In the genomic region with DNA sequence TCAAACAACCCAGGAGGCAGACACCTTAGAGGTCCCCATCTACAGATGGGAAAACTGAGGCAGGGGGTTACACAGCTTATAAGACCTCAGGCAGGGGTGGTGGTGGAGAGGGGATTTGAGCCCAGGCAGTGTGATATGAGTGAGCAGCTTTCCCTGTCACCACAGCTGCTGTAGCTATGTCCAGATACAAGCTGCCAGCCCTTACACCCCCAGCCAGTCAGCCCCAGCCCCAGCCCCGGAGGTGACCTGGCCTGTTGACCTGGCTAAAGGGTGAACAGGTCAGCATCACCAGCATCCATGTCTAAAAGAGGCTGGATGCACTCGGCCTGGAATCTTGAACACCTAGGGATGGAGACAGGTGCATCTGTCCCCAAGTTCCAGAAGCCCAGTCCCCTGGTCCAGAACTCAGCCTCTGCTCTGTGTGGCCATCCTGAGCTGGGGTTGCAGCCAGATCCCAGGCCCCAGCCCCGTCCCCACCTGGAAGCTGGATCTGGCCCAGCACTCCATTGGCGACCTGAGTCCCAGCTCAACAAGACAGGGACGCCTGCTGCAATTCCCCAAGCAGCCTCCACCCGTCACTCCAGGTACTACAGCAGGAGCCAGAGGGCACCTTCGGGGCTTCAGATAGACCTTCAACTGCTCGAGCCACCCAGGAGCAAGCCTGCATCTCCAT, we compare ENCODE assay signal across 1 cellular context.
TF ChIP-seq lines count a peak whose summit lies in the region.

No MANE protein-coding gene starts in this region.

TF ChIP-seq in GM23338, 12 proteins besides CTCF, POLR2A, EP300 and RAD21 (continued from another document):
- TF ChIP-seq, protein P1, sequence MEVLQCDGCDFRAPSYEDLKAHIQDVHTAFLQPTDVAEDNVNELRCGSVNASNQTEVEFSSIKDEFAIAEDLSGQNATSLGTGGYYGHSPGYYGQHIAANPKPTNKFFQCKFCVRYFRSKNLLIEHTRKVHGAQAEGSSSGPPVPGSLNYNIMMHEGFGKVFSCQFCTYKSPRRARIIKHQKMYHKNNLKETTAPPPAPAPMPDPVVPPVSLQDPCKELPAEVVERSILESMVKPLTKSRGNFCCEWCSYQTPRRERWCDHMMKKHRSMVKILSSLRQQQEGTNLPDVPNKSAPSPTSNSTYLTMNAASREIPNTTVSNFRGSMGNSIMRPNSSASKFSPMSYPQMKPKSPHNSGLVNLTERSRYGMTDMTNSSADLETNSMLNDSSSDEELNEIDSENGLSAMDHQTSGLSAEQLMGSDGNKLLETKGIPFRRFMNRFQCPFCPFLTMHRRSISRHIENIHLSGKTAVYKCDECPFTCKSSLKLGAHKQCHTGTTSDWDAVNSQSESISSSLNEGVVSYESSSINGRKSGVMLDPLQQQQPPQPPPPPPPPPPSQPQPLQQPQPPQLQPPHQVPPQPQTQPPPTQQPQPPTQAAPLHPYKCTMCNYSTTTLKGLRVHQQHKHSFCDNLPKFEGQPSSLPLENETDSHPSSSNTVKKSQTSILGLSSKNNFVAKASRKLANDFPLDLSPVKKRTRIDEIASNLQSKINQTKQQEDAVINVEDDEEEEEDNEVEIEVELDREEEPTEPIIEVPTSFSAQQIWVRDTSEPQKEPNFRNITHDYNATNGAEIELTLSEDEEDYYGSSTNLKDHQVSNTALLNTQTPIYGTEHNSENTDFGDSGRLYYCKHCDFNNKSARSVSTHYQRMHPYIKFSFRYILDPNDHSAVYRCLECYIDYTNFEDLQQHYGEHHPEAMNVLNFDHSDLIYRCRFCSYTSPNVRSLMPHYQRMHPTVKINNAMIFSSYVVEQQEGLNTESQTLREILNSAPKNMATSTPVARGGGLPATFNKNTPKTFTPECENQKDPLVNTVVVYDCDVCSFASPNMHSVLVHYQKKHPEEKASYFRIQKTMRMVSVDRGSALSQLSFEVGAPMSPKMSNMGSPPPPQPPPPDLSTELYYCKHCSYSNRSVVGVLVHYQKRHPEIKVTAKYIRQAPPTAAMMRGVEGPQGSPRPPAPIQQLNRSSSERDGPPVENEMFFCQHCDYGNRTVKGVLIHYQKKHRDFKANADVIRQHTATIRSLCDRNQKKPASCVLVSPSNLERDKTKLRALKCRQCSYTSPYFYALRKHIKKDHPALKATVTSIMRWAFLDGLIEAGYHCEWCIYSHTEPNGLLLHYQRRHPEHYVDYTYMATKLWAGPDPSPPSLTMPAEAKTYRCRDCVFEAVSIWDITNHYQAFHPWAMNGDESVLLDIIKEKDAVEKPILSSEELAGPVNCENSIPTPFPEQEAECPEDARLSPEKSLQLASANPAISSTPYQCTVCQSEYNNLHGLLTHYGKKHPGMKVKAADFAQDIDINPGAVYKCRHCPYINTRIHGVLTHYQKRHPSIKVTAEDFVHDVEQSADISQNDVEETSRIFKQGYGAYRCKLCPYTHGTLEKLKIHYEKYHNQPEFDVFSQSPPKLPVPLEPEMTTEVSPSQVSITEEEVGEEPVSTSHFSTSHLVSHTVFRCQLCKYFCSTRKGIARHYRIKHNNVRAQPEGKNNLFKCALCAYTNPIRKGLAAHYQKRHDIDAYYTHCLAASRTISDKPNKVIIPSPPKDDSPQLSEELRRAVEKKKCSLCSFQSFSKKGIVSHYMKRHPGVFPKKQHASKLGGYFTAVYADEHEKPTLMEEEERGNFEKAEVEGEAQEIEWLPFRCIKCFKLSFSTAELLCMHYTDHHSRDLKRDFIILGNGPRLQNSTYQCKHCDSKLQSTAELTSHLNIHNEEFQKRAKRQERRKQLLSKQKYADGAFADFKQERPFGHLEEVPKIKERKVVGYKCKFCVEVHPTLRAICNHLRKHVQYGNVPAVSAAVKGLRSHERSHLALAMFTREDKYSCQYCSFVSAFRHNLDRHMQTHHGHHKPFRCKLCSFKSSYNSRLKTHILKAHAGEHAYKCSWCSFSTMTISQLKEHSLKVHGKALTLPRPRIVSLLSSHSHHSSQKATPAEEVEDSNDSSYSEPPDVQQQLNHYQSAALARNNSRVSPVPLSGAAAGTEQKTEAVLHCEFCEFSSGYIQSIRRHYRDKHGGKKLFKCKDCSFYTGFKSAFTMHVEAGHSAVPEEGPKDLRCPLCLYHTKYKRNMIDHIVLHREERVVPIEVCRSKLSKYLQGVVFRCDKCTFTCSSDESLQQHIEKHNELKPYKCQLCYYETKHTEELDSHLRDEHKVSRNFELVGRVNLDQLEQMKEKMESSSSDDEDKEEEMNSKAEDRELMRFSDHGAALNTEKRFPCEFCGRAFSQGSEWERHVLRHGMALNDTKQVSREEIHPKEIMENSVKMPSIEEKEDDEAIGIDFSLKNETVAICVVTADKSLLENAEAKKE (CRISPR knock-in tag; IDR thresholded peaks at IDR 0.05) = no peak
- TF ChIP-seq, protein P2, sequence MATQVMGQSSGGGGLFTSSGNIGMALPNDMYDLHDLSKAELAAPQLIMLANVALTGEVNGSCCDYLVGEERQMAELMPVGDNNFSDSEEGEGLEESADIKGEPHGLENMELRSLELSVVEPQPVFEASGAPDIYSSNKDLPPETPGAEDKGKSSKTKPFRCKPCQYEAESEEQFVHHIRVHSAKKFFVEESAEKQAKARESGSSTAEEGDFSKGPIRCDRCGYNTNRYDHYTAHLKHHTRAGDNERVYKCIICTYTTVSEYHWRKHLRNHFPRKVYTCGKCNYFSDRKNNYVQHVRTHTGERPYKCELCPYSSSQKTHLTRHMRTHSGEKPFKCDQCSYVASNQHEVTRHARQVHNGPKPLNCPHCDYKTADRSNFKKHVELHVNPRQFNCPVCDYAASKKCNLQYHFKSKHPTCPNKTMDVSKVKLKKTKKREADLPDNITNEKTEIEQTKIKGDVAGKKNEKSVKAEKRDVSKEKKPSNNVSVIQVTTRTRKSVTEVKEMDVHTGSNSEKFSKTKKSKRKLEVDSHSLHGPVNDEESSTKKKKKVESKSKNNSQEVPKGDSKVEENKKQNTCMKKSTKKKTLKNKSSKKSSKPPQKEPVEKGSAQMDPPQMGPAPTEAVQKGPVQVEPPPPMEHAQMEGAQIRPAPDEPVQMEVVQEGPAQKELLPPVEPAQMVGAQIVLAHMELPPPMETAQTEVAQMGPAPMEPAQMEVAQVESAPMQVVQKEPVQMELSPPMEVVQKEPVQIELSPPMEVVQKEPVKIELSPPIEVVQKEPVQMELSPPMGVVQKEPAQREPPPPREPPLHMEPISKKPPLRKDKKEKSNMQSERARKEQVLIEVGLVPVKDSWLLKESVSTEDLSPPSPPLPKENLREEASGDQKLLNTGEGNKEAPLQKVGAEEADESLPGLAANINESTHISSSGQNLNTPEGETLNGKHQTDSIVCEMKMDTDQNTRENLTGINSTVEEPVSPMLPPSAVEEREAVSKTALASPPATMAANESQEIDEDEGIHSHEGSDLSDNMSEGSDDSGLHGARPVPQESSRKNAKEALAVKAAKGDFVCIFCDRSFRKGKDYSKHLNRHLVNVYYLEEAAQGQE (IDR thresholded peaks at IDR 0.05; ENCODE audit: unreplicated experiment) = no peak
- no peak for TF ChIP-seq EZH2phosphoT487 (IDR thresholded peaks at IDR 0.05; ENCODE audit: unreplicated experiment)
- TF ChIP-seq EZH2 (IDR thresholded peaks at IDR 0.05; ENCODE audit: low read depth, unreplicated experiment) = no peak
- no peak for TF ChIP-seq CREB1 (CRISPR knock-in tag; IDR thresholded peaks at IDR 0.05; ENCODE audit: low read depth)
- no peak for TF ChIP-seq JUNB (IDR thresholded peaks at IDR 0.05; ENCODE audit: unreplicated experiment)
- TF ChIP-seq NANOG (IDR thresholded peaks at IDR 0.05; ENCODE audit: borderline replicate concordance) = no peak
- no peak for TF ChIP-seq POLR2AphosphoS5 (IDR thresholded peaks at IDR 0.05; ENCODE audit: low read depth)
